In the genomic region with DNA sequence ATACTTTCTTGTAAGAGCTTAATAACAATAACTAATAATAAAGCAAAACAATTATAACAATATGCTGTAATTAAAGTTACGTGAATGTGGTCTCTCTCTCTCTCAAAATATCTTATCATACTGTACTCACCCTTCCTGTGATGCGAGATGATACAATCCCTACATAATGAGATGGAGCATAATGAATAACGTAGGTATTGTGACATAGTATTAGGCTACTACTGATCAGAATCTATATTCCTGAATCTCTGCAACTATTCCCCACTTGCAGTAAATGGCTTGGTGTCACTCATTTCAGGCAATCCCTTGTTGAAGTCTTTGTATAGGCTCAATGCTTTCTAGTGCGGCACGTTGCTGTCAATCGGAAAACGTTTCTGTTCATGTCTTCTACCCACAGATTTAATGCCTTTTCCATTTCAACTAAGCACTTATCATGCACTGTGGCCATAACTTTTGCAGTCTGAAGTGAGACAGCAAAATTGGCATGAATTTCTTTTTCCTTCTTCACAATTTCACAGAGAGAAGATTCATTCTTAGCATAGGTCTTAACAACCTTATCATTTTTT, we compare ENCODE assay signal across 16 cellular contexts. TPM values are rescaled to one million over a fixed set of nuclear protein-coding genes. Genes with fewer than 3 reads are reported as not detected.
"Had no signal": no experiment of that assay in that cellular context is flagged by ENCODE, and none has a peak within 500 bp of the region (broad histone marks: within the 10 kb centered on the region; RNA-seq: fewer than 3 reads in every experiment).

No MANE protein-coding gene starts in this region.

- DNase-seq: activated CD4-positive, alpha-beta T cell treated with anti-CD3 and anti-CD28 coated beads for 36 hours; activated CD4-positive, alpha-beta T cell treated with anti-CD3 and anti-CD28 coated beads, Interleukin-2, amount 50 U/mL, for 48 hours; activated naive CD8-positive, alpha-beta T cell treated with anti-CD3 and anti-CD28 coated beads for 36 hours; body of pancreas; central memory CD4-positive, alpha-beta T cell; left lung; psoas muscle; right cardiac atrium; stimulated activated CD4-positive, alpha-beta T cell treated with anti-CD3 and anti-CD28 coated beads, Interleukin-4, amount 100 ng/mL, for 24 hours; stomach; T-helper 17 cell; testis; upper lobe of right lung had no signal

- H3K9ac ChIP-seq: neural progenitor cell had no signal

- H3K27me3 ChIP-seq: body of pancreas, left lung, neural progenitor cell, stomach, testis, upper lobe of right lung had no signal

- H3K4me3 Mint-ChIP-seq: activated CD4-positive, alpha-beta T cell treated with anti-CD3 and anti-CD28 coated beads for 36 hours; activated naive CD8-positive, alpha-beta T cell treated with anti-CD3 and anti-CD28 coated beads for 36 hours; neural progenitor cell; stimulated activated effector memory CD8-positive, alpha-beta T cell treated with anti-CD3 and anti-CD28 coated beads, Interleukin-12 subunit alpha, Interleukin-12 subunit beta, amount 100 ng/mL, for 72 hours; T-helper 17 cell; WTC11 had no signal

- H3K27ac Mint-ChIP-seq: activated CD4-positive, alpha-beta T cell treated with anti-CD3 and anti-CD28 coated beads for 36 hours; activated naive CD8-positive, alpha-beta T cell treated with anti-CD3 and anti-CD28 coated beads for 36 hours; neural progenitor cell; stimulated activated effector memory CD8-positive, alpha-beta T cell treated with anti-CD3 and anti-CD28 coated beads, Interleukin-12 subunit alpha, Interleukin-12 subunit beta, amount 100 ng/mL, for 72 hours; T-helper 17 cell; WTC11 had no signal

- H3K4me3 ChIP-seq: body of pancreas, left lung, neural progenitor cell, psoas muscle, stomach, testis, upper lobe of right lung had no signal

- H3K36me3 ChIP-seq: left lung, neural progenitor cell, stomach, upper lobe of right lung had no signal

- H3K9me3 ChIP-seq: body of pancreas, left lung, psoas muscle, stomach, testis, upper lobe of right lung had no signal

- H3K4me1 ChIP-seq: body of pancreas, left lung, psoas muscle, stomach, upper lobe of right lung had no signal

- H3K4me2 ChIP-seq: neural progenitor cell had no signal

- H3K9me3 Mint-ChIP-seq: activated naive CD8-positive, alpha-beta T cell treated with anti-CD3 and anti-CD28 coated beads for 36 hours; neural progenitor cell; stimulated activated effector memory CD8-positive, alpha-beta T cell treated with anti-CD3 and anti-CD28 coated beads, Interleukin-12 subunit alpha, Interleukin-12 subunit beta, amount 100 ng/mL, for 72 hours; WTC11 had no signal

- ATAC-seq: activated CD4-positive, alpha-beta T cell treated with anti-CD3 and anti-CD28 coated beads for 36 hours; body of pancreas; left lung; psoas muscle; right cardiac atrium; stimulated activated effector memory CD8-positive, alpha-beta T cell treated with anti-CD3 and anti-CD28 coated beads, Interleukin-12 subunit alpha, Interleukin-12 subunit beta, amount 100 ng/mL, for 72 hours; T-helper 17 cell; upper lobe of right lung; WTC11 had no signal

- H3K27ac ChIP-seq: body of pancreas, left lung, neural progenitor cell, psoas muscle, stomach, testis, upper lobe of right lung had no signal

- H3K36me3 Mint-ChIP-seq: activated naive CD8-positive, alpha-beta T cell treated with anti-CD3 and anti-CD28 coated beads for 36 hours; neural progenitor cell; stimulated activated effector memory CD8-positive, alpha-beta T cell treated with anti-CD3 and anti-CD28 coated beads, Interleukin-12 subunit alpha, Interleukin-12 subunit beta, amount 100 ng/mL, for 72 hours; WTC11 had no signal

- H2AFZ ChIP-seq: neural progenitor cell had no signal

RNA-seq across cellular contexts. Expression of gene MOXD1, which starts 32.3 kb away (rescaled TPM):
- total RNA-seq: activated CD4-positive, alpha-beta T cell treated with anti-CD3 and anti-CD28 coated beads for 36 hours; activated naive CD8-positive, alpha-beta T cell treated with anti-CD3 and anti-CD28 coated beads for 36 hours; T-helper 17 cell had no signal
